1 cellular context compared by ENCODE assay signal in the genomic region with DNA sequence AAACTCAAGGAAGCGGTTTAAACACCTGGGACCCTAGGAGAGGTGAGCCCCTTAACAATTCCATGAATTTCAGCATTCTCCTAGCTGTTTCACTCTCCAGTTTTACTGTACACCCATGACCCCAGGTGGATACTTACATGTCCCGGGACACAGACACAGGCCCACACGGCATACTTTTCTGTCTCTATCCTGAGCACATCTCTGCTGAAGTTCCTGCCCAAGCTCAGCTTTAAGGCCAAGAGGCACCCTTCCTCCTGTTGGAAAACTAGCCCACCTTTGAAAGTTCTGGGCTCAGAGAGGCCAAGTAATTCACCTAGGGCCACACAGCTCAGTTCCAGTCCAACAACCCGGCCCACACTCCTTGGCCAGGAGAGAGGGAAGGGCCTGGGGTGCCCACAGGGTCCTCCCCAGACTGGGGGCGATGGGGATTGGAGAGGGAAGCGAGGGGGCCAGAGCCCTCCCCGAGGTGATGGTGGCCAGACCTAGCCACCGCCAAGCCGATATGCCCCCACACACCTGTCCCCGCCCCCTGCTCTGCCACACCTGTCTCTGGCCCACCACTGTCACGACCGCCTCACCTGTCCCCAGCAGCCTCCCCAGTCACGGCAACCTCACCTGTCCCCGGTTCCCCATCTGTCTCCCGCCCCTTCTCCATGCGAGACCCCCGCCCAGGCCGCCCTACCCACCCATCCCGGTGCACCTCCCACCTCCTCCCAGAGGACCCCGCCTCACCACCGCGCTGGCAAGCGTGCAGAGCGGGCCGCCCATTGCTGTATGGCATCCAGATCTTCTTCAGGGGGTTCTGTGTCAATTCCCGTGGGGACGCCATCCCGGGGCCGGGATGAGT.
A peak's percentile ranks its signal among the peaks of the same experiment; 100 is the strongest.
TF ChIP-seq lines count a peak whose summit lies in the region.

No MANE protein-coding gene starts in this region.

TF ChIP-seq in WTC11, 78 proteins besides CTCF, POLR2A, EP300 and RAD21 (continued from another document):
- TF ChIP-seq, protein P1, sequence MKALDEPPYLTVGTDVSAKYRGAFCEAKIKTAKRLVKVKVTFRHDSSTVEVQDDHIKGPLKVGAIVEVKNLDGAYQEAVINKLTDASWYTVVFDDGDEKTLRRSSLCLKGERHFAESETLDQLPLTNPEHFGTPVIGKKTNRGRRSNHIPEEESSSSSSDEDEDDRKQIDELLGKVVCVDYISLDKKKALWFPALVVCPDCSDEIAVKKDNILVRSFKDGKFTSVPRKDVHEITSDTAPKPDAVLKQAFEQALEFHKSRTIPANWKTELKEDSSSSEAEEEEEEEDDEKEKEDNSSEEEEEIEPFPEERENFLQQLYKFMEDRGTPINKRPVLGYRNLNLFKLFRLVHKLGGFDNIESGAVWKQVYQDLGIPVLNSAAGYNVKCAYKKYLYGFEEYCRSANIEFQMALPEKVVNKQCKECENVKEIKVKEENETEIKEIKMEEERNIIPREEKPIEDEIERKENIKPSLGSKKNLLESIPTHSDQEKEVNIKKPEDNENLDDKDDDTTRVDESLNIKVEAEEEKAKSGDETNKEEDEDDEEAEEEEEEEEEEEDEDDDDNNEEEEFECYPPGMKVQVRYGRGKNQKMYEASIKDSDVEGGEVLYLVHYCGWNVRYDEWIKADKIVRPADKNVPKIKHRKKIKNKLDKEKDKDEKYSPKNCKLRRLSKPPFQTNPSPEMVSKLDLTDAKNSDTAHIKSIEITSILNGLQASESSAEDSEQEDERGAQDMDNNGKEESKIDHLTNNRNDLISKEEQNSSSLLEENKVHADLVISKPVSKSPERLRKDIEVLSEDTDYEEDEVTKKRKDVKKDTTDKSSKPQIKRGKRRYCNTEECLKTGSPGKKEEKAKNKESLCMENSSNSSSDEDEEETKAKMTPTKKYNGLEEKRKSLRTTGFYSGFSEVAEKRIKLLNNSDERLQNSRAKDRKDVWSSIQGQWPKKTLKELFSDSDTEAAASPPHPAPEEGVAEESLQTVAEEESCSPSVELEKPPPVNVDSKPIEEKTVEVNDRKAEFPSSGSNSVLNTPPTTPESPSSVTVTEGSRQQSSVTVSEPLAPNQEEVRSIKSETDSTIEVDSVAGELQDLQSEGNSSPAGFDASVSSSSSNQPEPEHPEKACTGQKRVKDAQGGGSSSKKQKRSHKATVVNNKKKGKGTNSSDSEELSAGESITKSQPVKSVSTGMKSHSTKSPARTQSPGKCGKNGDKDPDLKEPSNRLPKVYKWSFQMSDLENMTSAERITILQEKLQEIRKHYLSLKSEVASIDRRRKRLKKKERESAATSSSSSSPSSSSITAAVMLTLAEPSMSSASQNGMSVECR (CRISPR knock-in tag; IDR thresholded peaks at IDR 0.05; ENCODE audit: borderline replicate concordance), result peak; percentile 60; the same call in 1 of the 2 replicates
- TF ChIP-seq ZNF396 (CRISPR knock-in tag; IDR thresholded peaks at IDR 0.05; ENCODE audit: borderline replicate concordance), result no peak
- TF ChIP-seq NR3C1 (CRISPR knock-in tag; conservative IDR thresholded peaks at IDR 0.05; ENCODE audit: low read depth), result 0 out of 2 replicates have a peak, but pooled peaks have one; percentile 21
- TF ChIP-seq, protein P2, sequence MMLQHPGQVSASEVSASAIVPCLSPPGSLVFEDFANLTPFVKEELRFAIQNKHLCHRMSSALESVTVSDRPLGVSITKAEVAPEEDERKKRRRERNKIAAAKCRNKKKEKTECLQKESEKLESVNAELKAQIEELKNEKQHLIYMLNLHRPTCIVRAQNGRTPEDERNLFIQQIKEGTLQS (CRISPR knock-in tag; conservative IDR thresholded peaks at IDR 0.05), result no peak
